ENCODE assay signal across 17 cellular contexts in the genomic region with DNA sequence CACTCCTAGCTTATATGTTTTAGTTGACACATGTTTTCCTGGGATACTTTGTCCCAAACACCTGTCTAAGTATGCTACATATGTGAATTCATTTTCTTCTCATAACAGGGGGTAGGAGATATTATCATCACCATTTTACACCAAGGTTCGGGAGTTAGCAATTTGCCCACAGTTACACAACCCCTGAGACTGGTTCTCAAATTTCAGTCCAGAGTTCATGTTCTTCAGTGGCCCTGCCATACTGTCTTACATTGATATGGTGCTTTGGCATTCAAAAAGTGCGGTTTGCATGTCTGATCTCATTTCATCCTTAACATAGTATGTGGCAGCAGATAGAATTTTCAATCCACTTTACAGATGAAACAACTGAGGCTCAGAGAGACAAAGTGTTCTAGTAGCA. TPM values are rescaled to one million over a fixed set of nuclear protein-coding genes. Genes with fewer than 3 reads are reported as not detected.
A peak's percentile ranks its signal among the peaks of the same experiment; 100 is the strongest.
DNase-seq lines count a peak whose midpoint lies in the region; FAIRE-seq and TF ChIP-seq lines count a peak whose summit lies in the region.
"Had no signal": no experiment of that assay in that cellular context is flagged by ENCODE, and none has a peak within 500 bp of the region (broad histone marks: within the 10 kb centered on the region; RNA-seq: fewer than 3 reads in every experiment).

No MANE protein-coding gene starts in this region.

- H3K4ac ChIP-seq in H1 (replicated peaks; ENCODE audit: insufficient read length, low read depth, low read length) = no peak overlapping the region
- H3K4ac ChIP-seq in neuronal stem cell (ENCODE audit: low read length) = no peak overlapping the region

- 73% methylated on average over 2 of the region's 2 CpGs; no CpG with 5 or more reads in 1 of the 2 experiments for WGBS in H1 (ENCODE audit: extremely low coverage in 1 of 2, insufficient coverage in 1 of 2, insufficient read length in 1 of 2, insufficient replicate concordance in 2 of 2, low coverage in 1 of 2, low lambda C conversion rate in 2 of 2, missing lambda C conversion rate in 1 of 2), 2 experiments
- WGBS in neuronal stem cell (ENCODE audit: extremely low coverage in 2 of 2, insufficient read length in 2 of 2, insufficient replicate concordance in 1 of 2), 2 donors = no CpG with 5 or more reads among the region's 2 CpGs
- 91% methylated on average over 2 of the region's 2 CpGs for WGBS in esophagus muscularis mucosa

- TF ChIP-seq RAD21 in H1 (IDR thresholded peaks at IDR 0.05 in 1 of 2, conservative IDR thresholded peaks at IDR 0.05 in 1 of 2; ENCODE audit: low read depth in 2 of 2, low read length in 2 of 2) = no peak

- H2BK12ac ChIP-seq in H1 (ENCODE audit: low read depth, low read length) = no peak overlapping the region
- H2BK12ac ChIP-seq in neuronal stem cell (ENCODE audit: low read length) = no peak overlapping the region

- no peak overlapping the region for H4K5ac ChIP-seq in H1 (ENCODE audit: insufficient read length, low read depth, low read length)

- H4K91ac ChIP-seq in H1 (replicated peaks; ENCODE audit: insufficient read length, low read length) = no peak overlapping the region
- no peak overlapping the region for H4K91ac ChIP-seq in neuronal stem cell (ENCODE audit: low read depth, low read length, poor library complexity)

- H2AK5ac ChIP-seq in H1 (ENCODE audit: low read depth, low read length) (no peak overlapping the region), neuronal stem cell (ENCODE audit: low read depth, low read length) (no peak overlapping the region)

- TF ChIP-seq CTCF in WERI-Rb-1 (IDR thresholded peaks at IDR 0.05; ENCODE audit: low read depth, low read length) (no peak), H1 (IDR thresholded peaks at IDR 0.05; ENCODE audit: control extremely low read depth in 1 of 3, insufficient read depth in 1 of 3, low read depth in 1 of 3, low read length in 3 of 3) (no peak), esophagus muscularis mucosa (IDR thresholded peaks at IDR 0.05) (no peak)

- H3K18ac ChIP-seq in H1 (ENCODE audit: extremely low read depth, low read length) = no peak overlapping the region
- no peak overlapping the region for H3K18ac ChIP-seq in neuronal stem cell (ENCODE audit: low read length)

- H2BK20ac ChIP-seq in H1 (ENCODE audit: low read length) = no peak overlapping the region

- H3K23ac ChIP-seq in H1 (ENCODE audit: insufficient read length) (no peak overlapping the region), neuronal stem cell (ENCODE audit: low read depth, low read length, poor library complexity) (no peak overlapping the region)

- H4K20me1 ChIP-seq in H1 (replicated peaks in 1 of 2; ENCODE audit: control insufficient read depth in 1 of 2, insufficient read depth in 2 of 2, low read length in 2 of 2) = no peaks in the 10 kb centered on the region

- H3K79me1 ChIP-seq in H1 (ENCODE audit: low read depth, low read length) = no peaks in the 10 kb centered on the region; the same call in 1 of the 2 replicates
- no peaks in the 10 kb centered on the region for H3K79me1 ChIP-seq in neuronal stem cell (ENCODE audit: low read depth, low read length)

- TF ChIP-seq POLR2A in H1 (IDR thresholded peaks at IDR 0.05; ENCODE audit: control extremely low read depth in 1 of 2, low read depth in 2 of 2, low read length in 2 of 2) (no peak), esophagus muscularis mucosa (IDR thresholded peaks at IDR 0.05; ENCODE audit: low read depth) (no peak)

- H4K8ac ChIP-seq in H1 (ENCODE audit: extremely low read depth, insufficient read depth, low read length) = no peak overlapping the region
- no peak overlapping the region for H4K8ac ChIP-seq in neuronal stem cell (ENCODE audit: low read depth, low read length)

- CTCF ChIA-PET in H1 (lab: Charles Lee; ENCODE audit: partially characterized antibody) = no interaction called here

- no peak for TF ChIP-seq EP300 in H1 (IDR thresholded peaks at IDR 0.05; ENCODE audit: borderline replicate concordance in 1 of 2, low read depth in 2 of 2, low read length in 2 of 2)
- TF ChIP-seq EP300 in esophagus muscularis mucosa (IDR thresholded peaks at IDR 0.05) = no peak

- H3K4me1 ChIP-seq in H1 (replicated peaks in 1 of 4; ENCODE audit: control insufficient read depth in 3 of 4, insufficient read depth in 4 of 4, low read length in 3 of 4) (peaks cover 3 to 8% (median 6%) of the 10 kb centered on the region in 4 experiments; a peak in 5 of 7 replicates), neuronal stem cell (ENCODE audit: control insufficient read depth in 2 of 2, insufficient read depth in 1 of 2, low read depth in 1 of 2, low read length in 2 of 2) (peaks cover 0 to 5% of the 10 kb centered on the region in 2 donors), esophagus muscularis mucosa (peaks cover 0 to 7% (median 6%) of the 10 kb centered on the region in 4 donors)
- H3K4me1 ChIP-seq: A549, Caco-2 had no signal

- no peaks in the 10 kb centered on the region for H3K36me3 ChIP-seq in WERI-Rb-1
- H3K36me3 ChIP-seq in H1 (ENCODE audit: control insufficient read depth in 2 of 4, insufficient read depth in 4 of 4, low read length in 3 of 4) = no peaks in the 10 kb centered on the region
- H3K36me3 ChIP-seq in neuronal stem cell (replicated peaks in 1 of 2; ENCODE audit: control insufficient read depth in 2 of 2, insufficient read depth in 2 of 2, low read length in 2 of 2) = no peaks in the 10 kb centered on the region
- no peaks in the 10 kb centered on the region for H3K36me3 ChIP-seq in esophagus muscularis mucosa
- H3K36me3 ChIP-seq: HAP-1 had no signal

- no peaks in the 10 kb centered on the region for H3K27me3 ChIP-seq in WERI-Rb-1 (ENCODE audit: insufficient read depth, low read depth, severe bottlenecking)
- H3K27me3 ChIP-seq in H1 (replicated peaks in 1 of 4; ENCODE audit: control insufficient read depth in 3 of 4, extremely low read depth in 1 of 4, insufficient read depth in 3 of 4, low read length in 3 of 4) = no peaks in the 10 kb centered on the region
- H3K27me3 ChIP-seq in neuronal stem cell (ENCODE audit: control insufficient read depth in 3 of 3, insufficient read depth in 3 of 3, low read depth in 1 of 3, low read length in 3 of 3) = no peaks in the 10 kb centered on the region
- no peaks in the 10 kb centered on the region for H3K27me3 ChIP-seq in esophagus muscularis mucosa

- H3K27ac ChIP-seq in WERI-Rb-1 (peak overlapping the region; percentile 86), H1 (ENCODE audit: low read depth, low read length) (no peak overlapping the region), neuronal stem cell (replicated peaks; ENCODE audit: low read length) (no peak overlapping the region), esophagus muscularis mucosa (replicated peaks in 1 of 4) (no peak overlapping the region)
- H3K27ac ChIP-seq: 22Rv1, A549, C4-2B had no signal

- H3K4me2 ChIP-seq in H1 (ENCODE audit: insufficient read depth in 1 of 2, low read depth in 2 of 2, low read length in 2 of 2) (no peak overlapping the region), neuronal stem cell (ENCODE audit: insufficient read depth, low read length, poor library complexity, severe bottlenecking) (no peak overlapping the region)
- H3K4me2 ChIP-seq: A549 had no signal

- H2AFZ ChIP-seq in H1 (ENCODE audit: low read length) (no peak overlapping the region), neuronal stem cell (ENCODE audit: low read length) (no peak overlapping the region)

- H2BK15ac ChIP-seq in H1 (ENCODE audit: low read length) (peak overlapping the region; percentile 50; the same call in 1 of the 2 replicates), neuronal stem cell (ENCODE audit: low read length) (no peak overlapping the region)

- no peak overlapping the region for H3K56ac ChIP-seq in H1 (replicated peaks; ENCODE audit: insufficient read length, low read depth, low read length)

- H3K79me2 ChIP-seq in H1 (ENCODE audit: control insufficient read depth in 1 of 2, insufficient read depth in 2 of 2, low read length in 2 of 2) = no peaks in the 10 kb centered on the region

- no peaks in the 10 kb centered on the region for H3K23me2 ChIP-seq in H1 (ENCODE audit: low read depth, low read length)

- H3K9ac ChIP-seq in H1 (replicated peaks in 1 of 4; ENCODE audit: extremely low read depth in 1 of 4, low read depth in 3 of 4, low read length in 3 of 4) = no peak overlapping the region
- H3K9ac ChIP-seq in neuronal stem cell (ENCODE audit: low read depth, low read length, poor library complexity) = no peak overlapping the region

- H2BK5ac ChIP-seq in H1 (ENCODE audit: low read depth, low read length) (no peak overlapping the region), neuronal stem cell (ENCODE audit: low read length) (no peak overlapping the region)

- POLR2A ChIA-PET in H1 (lab: Charles Lee; ENCODE audit: partially characterized antibody) = no interaction called here

- H3K9me3 ChIP-seq in WERI-Rb-1 (ENCODE audit: severe bottlenecking) (no peaks in the 10 kb centered on the region), H1 (ENCODE audit: insufficient read depth in 2 of 2, low read depth in 1 of 2, low read length in 1 of 2) (no peaks in the 10 kb centered on the region), neuronal stem cell (replicated peaks in 1 of 2; ENCODE audit: control insufficient read depth in 2 of 2, insufficient read depth in 1 of 2, low read depth in 1 of 2, low read length in 2 of 2) (no peaks in the 10 kb centered on the region), esophagus muscularis mucosa (no peaks in the 10 kb centered on the region)
- H3K9me3 ChIP-seq: A549, Caco-2, HAP-1 had no signal

- DNase-seq in DMS 273 (lab: John Stamatoyannopoulos, UW; ENCODE audit: unreplicated experiment) (peak; percentile 2), DMS 273 treated with DMSO at 0.1 percent for 48 hours (lab: John Stamatoyannopoulos, UW) (no peak), WERI-Rb-1 (no peak), H1 (ENCODE audit: low read depth in 1 of 2, low spot score in 2 of 2) (no peak), neuronal stem cell (ENCODE audit: low spot score) (no peak), HPDE6-E6E7 (ENCODE audit: extremely low spot score) (no peak), esophagus muscularis mucosa (ENCODE audit: extremely low spot score) (no peak)
- DNase-seq: AML-193; Caco-2; CD4-positive, alpha-beta T cell; DMS79 treated with DMSO at 0.1 percent for 48 hours; GF-D8 had no signal

- H2BK120ac ChIP-seq in H1 (replicated peaks; ENCODE audit: low read depth, low read length) (no peak overlapping the region), neuronal stem cell (ENCODE audit: low read depth, low read length) (no peak overlapping the region)

- H3K4me3 ChIP-seq in WERI-Rb-1 (ENCODE audit: low read depth, low read length) = no peak overlapping the region
- no peak overlapping the region for H3K4me3 ChIP-seq in H1 (ENCODE audit: extremely low read depth in 1 of 4, insufficient read depth in 2 of 4, low read depth in 3 of 4, low read length in 4 of 4)
- H3K4me3 ChIP-seq in neuronal stem cell (ENCODE audit: low read length in 2 of 2) = no peak overlapping the region
- no peak overlapping the region for H3K4me3 ChIP-seq in esophagus muscularis mucosa
- H3K4me3 ChIP-seq: A549, HAP-1 had no signal

- FAIRE-seq in H1 (lab: Jason Lieb, UNC) = no peak
- FAIRE-seq: A549, D721Med had no signal

- H3K14ac ChIP-seq in H1 (ENCODE audit: insufficient read length) (no peak overlapping the region), neuronal stem cell (ENCODE audit: low read length) (no peak overlapping the region)

- intact Hi-C loops in esophagus muscularis mucosa (cut with DNase I) = no loop called here

RNA-seq across cellular contexts. Expression of a gene that starts 38.4 kb away (rescaled TPM):
- total RNA-seq in H1 (2021; fragmentation: NEBNext Ultra II Directional; extraction: Animal tissue kit (Norgen Biotek cat#: 25700)) = 2.0 and 2.9 TPM in 2 replicates
- polyA plus RNA-seq in H1 (2011; rRNA removed) = 1.1 and 1.5 TPM in 2 replicates
- 1.8 TPM for polyA plus RNA-seq in H1 (2011; cell fraction: cytosol; rRNA removed)
- 4.2 TPM for polyA plus RNA-seq in H1 (2011; cell fraction: nucleus; rRNA removed)
- polyA plus RNA-seq in H1 (2012, experiment 1 of 2) = 3.3 to 4.6 TPM (median 3.8 TPM) in 4 replicates
- 0.13 TPM for polyA plus RNA-seq in H1 (2012, experiment 2 of 2)
- 7.5 TPM for polyA plus RNA-seq in H1 (2013, experiment 1 of 2)
- 6.3 TPM for polyA plus RNA-seq in H1 (2013, experiment 2 of 2)
- 4.8 and 14.9 TPM in 2 replicates for polyA minus RNA-seq in H1 (2011; rRNA and poly(A)+ RNA removed)
- 3.1 TPM for polyA minus RNA-seq in H1 (2011; cell fraction: cytosol; rRNA and poly(A)+ RNA removed)
- 14.1 TPM for polyA minus RNA-seq in H1 (2011; cell fraction: nucleus; rRNA and poly(A)+ RNA removed)
- polyA plus RNA-seq in neuronal stem cell (2013, experiment 1 of 2) = 6.2 TPM
- polyA plus RNA-seq in neuronal stem cell (2013, experiment 2 of 2) = 6.0 TPM
- total RNA-seq in esophagus muscularis mucosa = 1 to 10 TPM in 3 of 4 donors, under 1 TPM in 1; 0.83 to 2.1 (median 1.3) TPM
- total RNA-seq: CD4-positive, alpha-beta T cell had no signal
